ENCODE assay signal across 16 cellular contexts in the genomic region with DNA sequence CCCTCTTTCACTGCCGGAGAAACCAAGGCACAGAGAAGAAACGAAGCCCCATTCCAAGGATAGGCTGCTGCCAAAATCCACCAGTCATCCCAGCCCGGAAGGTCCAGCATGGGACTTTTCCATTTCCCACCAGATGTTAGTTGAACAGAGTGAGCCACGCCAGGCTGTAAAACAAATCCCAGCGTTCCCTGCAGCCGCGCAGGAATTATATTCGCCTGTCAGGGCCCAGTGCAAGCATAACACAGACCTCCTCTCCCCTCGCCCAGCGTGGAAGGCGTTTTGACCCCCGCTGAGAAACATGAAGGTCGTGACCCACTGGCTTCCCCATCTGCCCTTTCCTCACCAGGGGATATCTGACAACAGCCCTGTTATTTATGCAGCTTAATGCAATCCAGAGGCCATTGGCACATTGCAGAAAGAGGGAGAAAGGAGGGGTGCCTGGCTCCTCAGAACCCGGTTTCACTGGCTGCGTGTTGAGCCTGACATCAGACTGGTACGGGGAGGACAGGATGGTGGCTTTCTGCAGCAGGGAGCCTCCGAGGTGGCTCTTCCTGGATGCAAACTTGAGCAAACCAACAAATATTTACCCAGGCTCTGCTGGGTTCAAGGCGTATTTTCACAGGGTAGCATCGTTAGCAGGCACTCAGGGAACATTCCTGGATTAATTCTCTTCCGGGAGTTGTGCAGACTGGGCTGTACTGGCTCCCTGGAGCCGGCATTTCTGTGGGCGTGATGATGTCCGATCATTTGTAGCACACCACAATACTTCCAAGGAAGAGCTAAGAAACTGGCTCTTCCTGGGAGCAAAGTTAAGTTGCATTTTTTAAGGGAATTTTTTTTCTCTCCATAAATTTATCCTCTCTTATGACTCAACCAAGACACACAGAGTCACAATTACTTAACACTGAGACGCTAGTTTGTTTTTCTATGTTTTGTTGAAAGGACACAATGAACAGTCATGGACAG.
A peak's percentile ranks its signal among the peaks of the same experiment; 100 is the strongest.
DNase-seq lines count a peak whose midpoint lies in the region; ATAC-seq and TF ChIP-seq lines count a peak whose summit lies in the region.
"Had no signal": no experiment of that assay in that cellular context is flagged by ENCODE, and none has a peak within 500 bp of the region (broad histone marks: within the 10 kb centered on the region; RNA-seq: fewer than 3 reads in every experiment).

No MANE protein-coding gene starts in this region.

- TF ChIP-seq CTCF in gastroesophageal sphincter (IDR thresholded peaks at IDR 0.05): no peak
- TF ChIP-seq CTCF in osteoblast (IDR thresholded peaks at IDR 0.05; ENCODE audit: extremely low read depth, low read depth, low read length): no peak

- 22 to 46% methylated on average over 5 to 8 of the region's 24 CpGs for WGBS in gastroesophageal sphincter (ENCODE audit: low coverage in 1 of 2), 2 donors

- ATAC-seq in gastroesophageal sphincter: peak; percentile 50
- ATAC-seq in HG03378 (IDR thresholded peaks at IDR 0.05; ENCODE audit: unreplicated experiment): no peak
- ATAC-seq: stimulated activated naive CD8-positive, alpha-beta T cell treated with anti-CD3 and anti-CD28 coated beads, Interleukin-15, Interleukin-2, amounts not matched to agents 100 U/mL and 50 U/mL, for 24 hours had no signal

- no peaks in the 10 kb centered on the region for H4K20me1 ChIP-seq in osteoblast (ENCODE audit: insufficient read depth, low read length)

- H3K79me2 ChIP-seq in osteoblast (ENCODE audit: insufficient read depth, low read length): no peaks in the 10 kb centered on the region

- peak; percentile 45 for DNase-seq in GM03348 (ENCODE audit: low spot score)
- peak; percentile 89 to 92 for DNase-seq in SJSA1 (ENCODE audit: low read depth in 1 of 2, low spot score in 2 of 2)
- no peak for DNase-seq in osteoblast (ENCODE audit: insufficient read length, low spot score, missing footprints)
- DNase-seq in 8988T: no peak
- DNase-seq in stimulated activated CD4-positive, alpha-beta T cell treated with anti-CD3 and anti-CD28 coated beads, Interleukin-4, amount 100 ng/mL, for 1 hour: no peak
- DNase-seq: activated CD4-positive, CD25-positive, alpha-beta regulatory T cell treated with anti-CD3 and anti-CD28 coated beads, Interleukin-2, amount 50 U/mL, for 72 hours; CD4-positive, alpha-beta memory T cell; GOT3; kidney glomerular epithelial cell; NCI-H526 treated with DMSO at 0.1 percent for 48 hours; ovary; stimulated activated CD4-positive, alpha-beta T cell treated with anti-CD3 and anti-CD28 coated beads, Interleukin-2, amount 100 ng/mL, for 48 hours; stimulated activated naive CD8-positive, alpha-beta T cell treated with anti-CD3 and anti-CD28 coated beads, Interleukin-15, Interleukin-2, amounts not matched to agents 100 U/mL and 50 U/mL, for 24 hours had no signal

- H3K36me3 ChIP-seq in SJSA1 (no peaks in the 10 kb centered on the region), gastroesophageal sphincter (no peaks in the 10 kb centered on the region), rectal smooth muscle tissue (ENCODE audit: control insufficient read depth, insufficient read depth, low read length) (no peaks in the 10 kb centered on the region), osteoblast (ENCODE audit: insufficient read depth, low read length) (no peaks in the 10 kb centered on the region)
- H3K36me3 ChIP-seq: ovary had no signal

- H3K9me3 ChIP-seq in SJSA1 (replicated peaks) (no peaks in the 10 kb centered on the region), gastroesophageal sphincter (no peaks in the 10 kb centered on the region), osteoblast (ENCODE audit: low read depth, low read length) (no peaks in the 10 kb centered on the region)
- H3K9me3 ChIP-seq: ovary had no signal

- no peak overlapping the region for H3K4me3 ChIP-seq in SJSA1
- peak overlapping the region in 1 of 2 donors; percentile 15 for H3K4me3 ChIP-seq in gastroesophageal sphincter
- peak overlapping the region; percentile 29 for H3K4me3 ChIP-seq in rectal smooth muscle tissue (ENCODE audit: low read length)
- H3K4me3 ChIP-seq in osteoblast (ENCODE audit: insufficient read depth, low read length): no peak overlapping the region
- H3K4me3 ChIP-seq: ovary had no signal

- H3K27ac ChIP-seq in SJSA1 (peak overlapping the region; percentile 100), gastroesophageal sphincter (peak overlapping the region in 3 of 4 donors; percentile 33 to 69 (median 52)), rectal smooth muscle tissue (ENCODE audit: low read depth, low read length) (peak overlapping the region; percentile 95), osteoblast (ENCODE audit: low read depth, low read length) (no peak overlapping the region)
- H3K27ac ChIP-seq: ovary had no signal

- H2AFZ ChIP-seq in osteoblast (ENCODE audit: low read length): no peak overlapping the region

- no peak overlapping the region for H3K9ac ChIP-seq in rectal smooth muscle tissue (ENCODE audit: low read length)

- TF ChIP-seq EP300 in gastroesophageal sphincter (IDR thresholded peaks at IDR 0.05): no peak

- no peak overlapping the region for H3K4me2 ChIP-seq in osteoblast (ENCODE audit: insufficient read depth, low read length)

- TF ChIP-seq POLR2A in gastroesophageal sphincter (IDR thresholded peaks at IDR 0.05): no peak

- H3K27me3 ChIP-seq in SJSA1 (replicated peaks) (no peaks in the 10 kb centered on the region), gastroesophageal sphincter (peaks cover 10% of the 10 kb centered on the region), rectal smooth muscle tissue (ENCODE audit: control insufficient read depth, insufficient read depth, low read length) (peaks cover 4% of the 10 kb centered on the region), osteoblast (ENCODE audit: insufficient read depth, low read length) (peaks cover 90% of the 10 kb centered on the region)
- H3K27me3 ChIP-seq: ovary had no signal

- H3K4me1 ChIP-seq in SJSA1 (replicated peaks): peaks cover 78% of the 10 kb centered on the region
- peaks cover 0 to 52% (median 10%) of the 10 kb centered on the region in 3 donors for H3K4me1 ChIP-seq in gastroesophageal sphincter
- peaks cover 56% of the 10 kb centered on the region for H3K4me1 ChIP-seq in rectal smooth muscle tissue (ENCODE audit: control insufficient read depth, insufficient read depth, low read length)
- no peaks in the 10 kb centered on the region for H3K4me1 ChIP-seq in osteoblast (ENCODE audit: insufficient read depth, low read length)

Comparison
In these comparisons a context has a peak if more than half of its experiments do, and no peak if none do; other contexts are left out.
1. DNase-seq: peak in GM03348 (single experiment) and SJSA1 (2 of 2); none in osteoblast (single experiment), 8988T (single experiment) and stimulated activated CD4-positive, alpha-beta T cell treated with anti-CD3 and anti-CD28 coated beads, Interleukin-4, amount 100 ng/mL, for 1 hour (single experiment).